1 cellular context compared by ENCODE assay signal in the genomic region with DNA sequence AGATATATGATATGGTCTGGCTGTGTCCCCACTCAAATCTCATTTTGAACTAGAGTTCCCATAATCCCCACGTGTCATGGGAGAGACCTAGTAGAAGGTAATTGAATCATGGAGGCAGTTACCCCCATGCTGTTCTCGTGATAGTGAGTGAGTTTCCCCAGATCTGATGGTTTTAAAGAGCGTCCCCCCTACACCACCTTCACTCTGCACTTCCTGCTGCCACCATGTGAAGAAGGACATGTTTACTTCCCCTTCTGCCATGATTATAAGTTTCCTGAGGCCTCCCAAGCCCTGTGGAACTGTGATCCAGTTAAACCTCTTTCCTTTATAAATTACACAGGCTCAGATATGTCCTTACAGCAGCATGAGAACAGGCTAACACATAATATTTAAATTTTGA.
TF ChIP-seq lines count a peak whose summit lies in the region.

No MANE protein-coding gene starts in this region.

TF ChIP-seq in HCT116, 20 proteins besides CTCF, POLR2A, EP300 and RAD21 (continued from another document):
- TF ChIP-seq REST (IDR thresholded peaks at IDR 0.05; ENCODE audit: low read depth) (no peak), ZNF274 (IDR thresholded peaks at IDR 0.05; ENCODE audit: low read depth, low read length) (no peak), EGR1 (IDR thresholded peaks at IDR 0.05; ENCODE audit: low read depth) (no peak), ELF1 (IDR thresholded peaks at IDR 0.05; ENCODE audit: borderline replicate concordance, low read depth) (no peak), EZH2phosphoT487 (IDR thresholded peaks at IDR 0.05; ENCODE audit: borderline replicate concordance) (no peak), CBX3 (IDR thresholded peaks at IDR 0.05; ENCODE audit: low read depth) (no peak), CEBPB (IDR thresholded peaks at IDR 0.05; ENCODE audit: low read depth) (no peak), MAX (IDR thresholded peaks at IDR 0.05) (no peak), EZH2 (IDR thresholded peaks at IDR 0.05) (no peak), TCF7L2 (IDR thresholded peaks at IDR 0.05; ENCODE audit: borderline replicate concordance, extremely low read depth, insufficient read depth, insufficient read length) (no peak)
- TF ChIP-seq, protein P1, sequence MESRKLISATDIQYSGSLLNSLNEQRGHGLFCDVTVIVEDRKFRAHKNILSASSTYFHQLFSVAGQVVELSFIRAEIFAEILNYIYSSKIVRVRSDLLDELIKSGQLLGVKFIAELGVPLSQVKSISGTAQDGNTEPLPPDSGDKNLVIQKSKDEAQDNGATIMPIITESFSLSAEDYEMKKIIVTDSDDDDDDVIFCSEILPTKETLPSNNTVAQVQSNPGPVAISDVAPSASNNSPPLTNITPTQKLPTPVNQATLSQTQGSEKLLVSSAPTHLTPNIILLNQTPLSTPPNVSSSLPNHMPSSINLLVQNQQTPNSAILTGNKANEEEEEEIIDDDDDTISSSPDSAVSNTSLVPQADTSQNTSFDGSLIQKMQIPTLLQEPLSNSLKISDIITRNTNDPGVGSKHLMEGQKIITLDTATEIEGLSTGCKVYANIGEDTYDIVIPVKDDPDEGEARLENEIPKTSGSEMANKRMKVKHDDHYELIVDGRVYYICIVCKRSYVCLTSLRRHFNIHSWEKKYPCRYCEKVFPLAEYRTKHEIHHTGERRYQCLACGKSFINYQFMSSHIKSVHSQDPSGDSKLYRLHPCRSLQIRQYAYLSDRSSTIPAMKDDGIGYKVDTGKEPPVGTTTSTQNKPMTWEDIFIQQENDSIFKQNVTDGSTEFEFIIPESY (IDR thresholded peaks at IDR 0.05; ENCODE audit: extremely low read depth, insufficient replicate concordance, low read length): no peak
